In the genomic region with DNA sequence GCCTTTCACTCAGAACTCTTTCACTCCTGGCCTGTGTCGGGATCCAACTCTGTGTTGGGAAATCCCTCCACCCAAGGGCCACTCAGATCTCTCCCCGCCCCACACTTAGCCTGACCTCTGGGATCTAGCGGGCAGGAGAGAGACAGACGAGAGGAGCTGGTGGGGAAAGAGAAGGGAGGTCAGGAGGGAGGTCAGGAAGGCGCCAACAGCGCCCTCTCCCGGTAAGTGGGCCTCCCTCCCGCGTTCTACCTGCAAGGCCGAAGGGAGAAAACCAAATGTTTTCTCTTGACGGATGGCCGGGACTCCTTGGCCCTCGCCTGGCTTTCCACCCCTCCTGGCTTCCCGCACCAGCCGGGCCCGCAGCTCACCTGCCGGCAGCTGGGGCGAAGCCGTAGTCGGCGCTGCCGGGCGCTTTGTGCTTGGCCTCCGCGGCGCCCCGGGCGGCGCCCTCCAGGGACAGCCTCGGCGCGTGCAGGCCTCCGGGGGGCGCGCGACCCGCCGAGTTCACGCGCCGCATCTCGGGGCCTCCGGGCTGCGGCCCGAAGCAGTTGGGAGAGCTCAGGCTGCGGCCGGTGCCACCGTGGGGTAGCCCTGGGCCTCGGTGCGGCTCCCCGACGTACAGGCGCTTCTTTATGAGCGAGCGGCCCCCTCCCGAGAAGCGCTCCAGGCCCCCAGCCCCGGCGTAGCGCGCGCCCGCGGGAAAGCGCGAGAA, we compare ENCODE assay signal across 9 cellular contexts. TPM values are rescaled to one million over a fixed set of nuclear protein-coding genes. Genes with fewer than 3 reads are reported as not detected.
DNase-seq lines count a peak whose midpoint lies in the region; ATAC-seq and TF ChIP-seq lines count a peak whose summit lies in the region.
"Had no signal": no experiment of that assay in that cellular context is flagged by ENCODE, and none has a peak within 500 bp of the region (broad histone marks: within the 10 kb centered on the region; RNA-seq: fewer than 3 reads in every experiment).

No MANE protein-coding gene starts in this region.

- no peaks in the 10 kb centered on the region for H3K36me3 Mint-ChIP-seq in activated CD4-positive, alpha-beta T cell treated with anti-CD3 and anti-CD28 coated beads, Interleukin-2, amount 10 ng/mL, durations not matched to agents 24 days and 14 days (ENCODE audit: low read depth)

- TF ChIP-seq CTCF in GM12865 (IDR thresholded peaks at IDR 0.05; ENCODE audit: insufficient read depth, low read depth, low read length, missing control alignments) (peak; percentile 88), dorsolateral prefrontal cortex (IDR thresholded peaks at IDR 0.05 in 54 of 56, conservative IDR thresholded peaks at IDR 0.05 in 2 of 56; ENCODE audit: low read depth in 1 of 56, partially characterized antibody in 56 of 56) (peak in 52 of 56 donors; percentile 7 to 67 (median 49))

- peaks cover 6% of the 10 kb centered on the region for H3K27me3 Mint-ChIP-seq in activated CD4-positive, alpha-beta T cell treated with anti-CD3 and anti-CD28 coated beads, Interleukin-2, amount 10 ng/mL, durations not matched to agents 24 days and 14 days

- peaks cover 29% of the 10 kb centered on the region for H3K4me1 Mint-ChIP-seq in activated CD4-positive, alpha-beta T cell treated with anti-CD3 and anti-CD28 coated beads, Interleukin-2, amount 10 ng/mL, durations not matched to agents 24 days and 14 days

- peak overlapping the region; percentile 78 for H3K27ac Mint-ChIP-seq in activated CD4-positive, alpha-beta T cell treated with anti-CD3 and anti-CD28 coated beads, Interleukin-2, amount 10 ng/mL, durations not matched to agents 24 days and 14 days

- H3K4me3 Mint-ChIP-seq in activated CD4-positive, alpha-beta T cell treated with anti-CD3 and anti-CD28 coated beads, Interleukin-2, amount 10 ng/mL, durations not matched to agents 24 days and 14 days = peak overlapping the region; percentile 78

- H3K27me3 ChIP-seq in dorsolateral prefrontal cortex = peaks cover 0 to 36% (median 15%) of the 10 kb centered on the region in 45 donors

- H3K4me3 ChIP-seq in GM12865 (ENCODE audit: low read depth, low read length) = peak overlapping the region; percentile 53
- peak overlapping the region; percentile 7 to 62 (median 44) for H3K4me3 ChIP-seq in dorsolateral prefrontal cortex

- DNase-seq in GM12865 (ENCODE audit: low read depth) (peak; percentile 79), dorsolateral prefrontal cortex (peak in 1 of 10 donors; percentile 44), medulla oblongata (ENCODE audit: extremely low spot score) (peak; percentile 37), GOT3 (lab: John Stamatoyannopoulos, UW) (no peak)
- DNase-seq in activated CD4-positive, alpha-beta T cell treated with anti-CD3 and anti-CD28 coated beads, Interleukin-2, amount 10 ng/mL, durations not matched to agents 24 days and 14 days = peak; percentile 92
- DNase-seq in stimulated activated CD8-positive, alpha-beta memory T cell treated with anti-CD3 and anti-CD28 coated beads, Interleukin-15, amount 100 ng/mL, for 4 hours (ENCODE audit: low read depth in 2 of 2) = peak; percentile 25 to 52

- no peak overlapping the region for H3K27ac ChIP-seq in dorsolateral prefrontal cortex

- peak; percentile 72 for ATAC-seq in HG03520 (IDR thresholded peaks at IDR 0.05; ENCODE audit: unreplicated experiment)
- ATAC-seq in GM19324 (IDR thresholded peaks at IDR 0.05; ENCODE audit: low FRiP score, unreplicated experiment) = no peak

- no peaks in the 10 kb centered on the region for H3K9me3 Mint-ChIP-seq in activated CD4-positive, alpha-beta T cell treated with anti-CD3 and anti-CD28 coated beads, Interleukin-2, amount 10 ng/mL, durations not matched to agents 24 days and 14 days

- intact Hi-C loops in activated CD4-positive, alpha-beta T cell treated with anti-CD3 and anti-CD28 coated beads, Interleukin-2, amount 10 ng/mL, durations not matched to agents 24 days and 14 days (cut with micrococcal nuclease) = loop anchor here (1.0 to 2.0 kb wide), 2 partner anchors 29 to 63 kb away; no protein-coding TSS in a partner anchor
- intact Hi-C loops in dorsolateral prefrontal cortex (cut with DNase I) = no loop called here

RNA-seq across cellular contexts. Expression of gene C6orf132, which starts 38.2 kb away (rescaled TPM):
- total RNA-seq in activated CD4-positive, alpha-beta T cell treated with anti-CD3 and anti-CD28 coated beads, Interleukin-2, amount 10 ng/mL, durations not matched to agents 24 days and 14 days = 0.21 and 0.40 TPM in 2 replicates
- total RNA-seq in dorsolateral prefrontal cortex = under 1 TPM in 12 of 120 experiments, not detected in 108; 0.06 to 0.15 (median 0.10) TPM
- total RNA-seq: RPMI7951 had no signal

RNA-seq across cellular contexts. Expression of gene TAF8, which starts 53.9 kb away (rescaled TPM):
- total RNA-seq in activated CD4-positive, alpha-beta T cell treated with anti-CD3 and anti-CD28 coated beads, Interleukin-2, amount 10 ng/mL, durations not matched to agents 24 days and 14 days = 38.1 and 38.7 TPM in 2 replicates
- total RNA-seq in dorsolateral prefrontal cortex = 10 to 100 TPM; 17.7 to 55.8 (median 29.5) TPM
